In genomic region chrX:129773649-129774458, GRCh38 we compare ENCODE assay signal across 1 cellular context.
TF ChIP-seq lines count a peak whose summit lies in the region.

No MANE protein-coding gene starts in this region.

TF ChIP-seq in HepG2, 621 proteins besides CTCF, POLR2A, EP300 and RAD21 (continued from another document and continues in another):
- TF ChIP-seq ARID3A (IDR thresholded peaks at IDR 0.05; ENCODE audit: low read depth, low read length) (peak; percentile 75), THYN1 (CRISPR knock-in tag; IDR thresholded peaks at IDR 0.05; ENCODE audit: borderline replicate concordance, low read depth) (no peak), FOXJ3 (CRISPR knock-in tag; IDR thresholded peaks at IDR 0.05; ENCODE audit: borderline replicate concordance) (no peak), SOX5 (CRISPR knock-in tag; IDR thresholded peaks at IDR 0.05; ENCODE audit: borderline replicate concordance) (peak; percentile 55; the same call in 1 of the 2 replicates), RBM22 (optimal IDR thresholded peaks at IDR 0.05; ENCODE audit: low read length) (no peak), GFI1 (CRISPR knock-in tag; IDR thresholded peaks at IDR 0.05; ENCODE audit: borderline replicate concordance) (peak; percentile 91), TFAP4 (IDR thresholded peaks at IDR 0.05; ENCODE audit: borderline replicate concordance, low read depth) (peak; percentile 30; the same call in 1 of the 2 replicates), TBL1XR1 (IDR thresholded peaks at IDR 0.05; ENCODE audit: borderline replicate concordance, low read length, partially characterized antibody) (no peak), ZKSCAN8 (CRISPR knock-in tag; IDR thresholded peaks at IDR 0.05; ENCODE audit: borderline replicate concordance) (no peak), PHB2 (IDR thresholded peaks at IDR 0.05; ENCODE audit: partially characterized antibody) (no peak), ZNF382 (CRISPR knock-in tag; IDR thresholded peaks at IDR 0.05; ENCODE audit: borderline replicate concordance) (no peak), MTA3 (CRISPR knock-in tag; IDR thresholded peaks at IDR 0.05) (no peak), PRMT3 (CRISPR knock-in tag; IDR thresholded peaks at IDR 0.05; ENCODE audit: borderline replicate concordance, low read depth) (no peak), ZNF572 (CRISPR knock-in tag; IDR thresholded peaks at IDR 0.05) (no peak), TFE3 (CRISPR knock-in tag; IDR thresholded peaks at IDR 0.05) (peak; percentile 66; the same call in 1 of the 2 replicates), ATF7-NPFF (CRISPR knock-in tag; IDR thresholded peaks at IDR 0.05; ENCODE audit: low read depth) (no peak), ZMYM3 (CRISPR knock-in tag; IDR thresholded peaks at IDR 0.05) (no peak), PATZ1 (CRISPR knock-in tag; IDR thresholded peaks at IDR 0.05) (peak; percentile 70), ZNF704 (CRISPR knock-in tag; IDR thresholded peaks at IDR 0.05; ENCODE audit: borderline replicate concordance) (no peak), TEF (CRISPR knock-in tag; IDR thresholded peaks at IDR 0.05) (no peak), CHD2 (IDR thresholded peaks at IDR 0.05; ENCODE audit: low read depth, low read length) (no peak), MEF2D (CRISPR knock-in tag; IDR thresholded peaks at IDR 0.05) (no peak), ZKSCAN1 (IDR thresholded peaks at IDR 0.05; ENCODE audit: low read length) (0 out of 2 replicates have a peak, but pooled peaks have one; percentile 16), NCOR1 (IDR thresholded peaks at IDR 0.05; ENCODE audit: borderline replicate concordance, low read length) (peak; percentile 74; the same call in 1 of the 2 replicates), MTERF4 (CRISPR knock-in tag; IDR thresholded peaks at IDR 0.05) (no peak), CREB1 (IDR thresholded peaks at IDR 0.05) (no peak), CREB1 (CRISPR knock-in tag; IDR thresholded peaks at IDR 0.05) (no peak), FOSL2 (CRISPR knock-in tag; IDR thresholded peaks at IDR 0.05) (peak; percentile 88), SALL2 (CRISPR knock-in tag; IDR thresholded peaks at IDR 0.05) (no peak), ATAD3A (CRISPR knock-in tag; IDR thresholded peaks at IDR 0.05) (no peak), ZNF496 (CRISPR knock-in tag; IDR thresholded peaks at IDR 0.05; ENCODE audit: insufficient replicate concordance) (no peak), MAZ (IDR thresholded peaks at IDR 0.05; ENCODE audit: borderline replicate concordance, low read depth, low read length) (0 out of 2 replicates have a peak, but pooled peaks have one; percentile 44), MAZ (CRISPR knock-in tag; IDR thresholded peaks at IDR 0.05; ENCODE audit: low read depth) (no peak), ATF4 (CRISPR knock-in tag; IDR thresholded peaks at IDR 0.05) (no peak), HNF1B (CRISPR knock-in tag; IDR thresholded peaks at IDR 0.05) (0 out of 2 replicates have a peak, but pooled peaks have one; percentile 23), FOXP4 (CRISPR knock-in tag; IDR thresholded peaks at IDR 0.05) (0 out of 2 replicates have a peak, but pooled peaks have one; percentile 23), CENPX (CRISPR knock-in tag; IDR thresholded peaks at IDR 0.05) (no peak), HNRNPL (IDR thresholded peaks at IDR 0.05; ENCODE audit: low read depth, low read length) (0 out of 2 replicates have a peak, but pooled peaks have one; percentile 39), ZNF468 (CRISPR knock-in tag; IDR thresholded peaks at IDR 0.05) (no peak), SSRP1 (CRISPR knock-in tag; IDR thresholded peaks at IDR 0.05) (no peak), PHF8 (CRISPR knock-in tag; IDR thresholded peaks at IDR 0.05) (no peak), ZNF614 (CRISPR knock-in tag; IDR thresholded peaks at IDR 0.05; ENCODE audit: borderline replicate concordance) (no peak), TCF7 (IDR thresholded peaks at IDR 0.05; ENCODE audit: low read depth) (peak; percentile 34; the same call in 1 of the 2 replicates), ZNF280D (CRISPR knock-in tag; IDR thresholded peaks at IDR 0.05) (no peak)
